9 cellular contexts compared by ENCODE assay signal in the genomic region with DNA sequence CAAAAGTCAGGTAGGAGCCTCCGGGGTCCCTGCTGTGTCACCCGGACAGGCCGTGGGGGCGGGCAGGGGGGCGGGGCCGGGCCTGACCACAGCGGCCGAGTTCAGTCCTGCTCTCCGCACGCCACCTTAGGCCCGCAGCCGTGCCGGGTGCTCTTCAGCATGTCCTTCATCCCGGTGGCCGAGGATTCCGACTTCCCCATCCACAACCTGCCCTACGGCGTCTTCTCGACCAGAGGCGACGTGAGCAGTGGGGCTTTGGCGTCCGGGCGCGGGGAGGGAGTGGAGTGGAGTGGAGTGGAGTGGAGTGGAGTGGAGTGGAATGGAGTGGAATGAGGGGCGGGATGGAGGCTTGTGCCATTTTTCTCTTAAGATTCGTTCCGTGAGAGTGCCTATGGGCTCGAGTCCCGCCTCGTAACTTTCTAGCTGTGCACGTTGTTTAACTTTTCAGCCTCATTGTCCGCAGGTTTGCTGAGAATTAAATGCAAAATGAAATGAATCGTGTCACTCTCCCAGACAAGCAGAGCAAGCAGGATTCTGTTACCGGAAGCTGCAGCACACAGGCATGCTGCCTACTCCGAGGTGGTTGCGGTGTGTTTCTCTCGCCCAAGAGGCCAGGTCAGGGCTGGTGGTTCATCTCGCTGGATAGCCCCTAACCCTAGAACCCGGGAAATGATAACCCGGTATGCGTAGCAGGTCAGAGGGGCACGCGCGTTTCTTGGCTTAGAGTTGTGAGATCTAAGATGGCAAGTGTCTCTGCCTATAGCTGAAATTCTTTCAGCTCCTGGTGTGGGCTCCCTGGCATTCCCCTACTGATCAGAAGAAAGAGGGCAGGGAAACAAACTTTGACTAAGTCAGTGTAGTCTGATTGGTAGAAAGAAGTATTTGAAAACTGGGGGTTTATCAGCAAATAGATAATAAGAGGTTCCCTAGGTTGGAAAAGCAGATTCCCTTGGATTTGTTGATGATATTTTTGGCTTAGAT. TPM values are rescaled to one million over a fixed set of nuclear protein-coding genes. Genes with fewer than 3 reads are reported as not detected.
DNase-seq lines count a peak whose midpoint lies in the region; ATAC-seq, FAIRE-seq and TF ChIP-seq lines count a peak whose summit lies in the region.
"Had no signal": no experiment of that assay in that cellular context is flagged by ENCODE, and none has a peak within 500 bp of the region (broad histone marks: within the 10 kb centered on the region; RNA-seq: fewer than 3 reads in every experiment).

A gene (plus strand): TSS at position 104 of the 981 bp plus-strand sequence. CDS start 56 bp downstream, at position 160.

- TSS peak; percentile 69 for BruUV-seq in HCT116 (replicated peaks; lab: Mats Ljungman, UMichigan)
- BruUV-seq in endothelial cell of umbilical vein (replicated peaks; lab: Mats Ljungman, UMichigan), result TSS peak; percentile 28

- peak; percentile 74 for FAIRE-seq in endothelial cell of umbilical vein (lab: Jason Lieb, UNC)
- FAIRE-seq: A204.1 had no signal

- peak within 1 kb of the TSS; percentile 72 for H2AFZ ChIP-seq in HCT116 (ENCODE audit: low read depth, low read length, poor library complexity, severe bottlenecking)
- peak within 1 kb of the TSS; percentile 99 for H2AFZ ChIP-seq in endothelial cell of umbilical vein (ENCODE audit: low read depth, low read length)

- peak within 1 kb of the TSS; percentile 60 to 74 for H3K4me3 ChIP-seq in HCT116 (replicated peaks in 1 of 2; ENCODE audit: low read depth in 1 of 2, low read length in 2 of 2)
- peak within 1 kb of the TSS; percentile 60 to 75 (median 69) for H3K4me3 ChIP-seq in endothelial cell of umbilical vein (replicated peaks in 1 of 3; ENCODE audit: insufficient read depth in 1 of 3, low read depth in 1 of 3, low read length in 3 of 3)
- peak within 1 kb of the TSS; percentile 66 for H3K4me3 ChIP-seq in mononuclear cell (ENCODE audit: low read length)
- H3K4me3 ChIP-seq in stomach smooth muscle (ENCODE audit: low read length in 2 of 2), result peak within 1 kb of the TSS; percentile 72 to 86

- H3K27me3 ChIP-seq in HCT116 (ENCODE audit: insufficient read depth, low read length), result no peaks in the 10 kb centered on the region
- H3K27me3 ChIP-seq in endothelial cell of umbilical vein (ENCODE audit: control insufficient read depth in 2 of 2, insufficient read depth in 2 of 2, low read length in 2 of 2), result peaks cover 0 to 2% of the 10 kb centered on the region in 2 experiments
- no peaks in the 10 kb centered on the region for H3K27me3 ChIP-seq in mononuclear cell (ENCODE audit: insufficient read depth, low read length)
- no peaks in the 10 kb centered on the region for H3K27me3 ChIP-seq in stomach smooth muscle (ENCODE audit: control insufficient read depth in 1 of 2, insufficient read depth in 2 of 2, low read length in 2 of 2)

- no peak for TF ChIP-seq RAD21 in HCT116 (IDR thresholded peaks at IDR 0.05; ENCODE audit: low read depth)

- CTCF ChIA-PET in HCT116 (lab: Charles Lee) (no interaction called here), endothelial cell of umbilical vein (lab: Charles Lee) (interaction anchor here (1.2 to 5.8 kb wide), 5 partner anchors 17 to 772 kb away, joined by 3 to 30 read pairs (median 5); no protein-coding TSS in a partner anchor)

- RAD21 ChIA-PET in HCT116 (lab: Charles Lee; ENCODE audit: low non-redundant PET in 1 of 2, low total read pairs in 2 of 2, uncharacterized antibody in 2 of 2, unreplicated experiment in 2 of 2), result interaction anchor here in 1 of 2 experiments (0.7 kb wide), 1 partner anchor 11 kb away, joined by 5 read pairs; no protein-coding TSS in a partner anchor

- H3K9ac ChIP-seq in HCT116 (ENCODE audit: low read length) (peak within 1 kb of the TSS; percentile 68), endothelial cell of umbilical vein (replicated peaks; ENCODE audit: extremely low read depth, insufficient read depth, low read length) (peak within 1 kb of the TSS; percentile 68), stomach smooth muscle (ENCODE audit: low read length in 2 of 2) (peak within 1 kb of the TSS; percentile 54 to 71)

- POLR2A ChIA-PET in HCT116 (lab: Charles Lee), result interaction anchor here (1.0 kb wide), 1 partner anchor 230 kb away, joined by 3 read pairs; no protein-coding TSS in a partner anchor
- POLR2A ChIA-PET in endothelial cell of umbilical vein (lab: Charles Lee), result no interaction called here

- TF ChIP-seq CTCF in HCT116 (IDR thresholded peaks at IDR 0.05 in 2 of 3, conservative IDR thresholded peaks at IDR 0.05 in 1 of 3; ENCODE audit: borderline replicate concordance in 1 of 3, insufficient read depth in 1 of 3, low read depth in 2 of 3, low read length in 2 of 3) (no peak), endothelial cell of umbilical vein (IDR thresholded peaks at IDR 0.05; ENCODE audit: extremely low read depth in 1 of 2, insufficient read depth in 1 of 2, low read depth in 1 of 2, low read length in 2 of 2) (no peak)

- ATAC-seq in HCT116, result peak; percentile 86

- H3K4me1 ChIP-seq in HCT116 (ENCODE audit: control insufficient read depth in 1 of 2, insufficient read depth in 2 of 2, low read length in 2 of 2), result peaks cover 12 to 25% of the 10 kb centered on the region in 2 experiments; a peak in 3 of 4 replicates
- H3K4me1 ChIP-seq in endothelial cell of umbilical vein (ENCODE audit: control insufficient read depth, extremely low read depth, insufficient read depth, low read length), result peaks cover 9% of the 10 kb centered on the region
- H3K4me1 ChIP-seq in mononuclear cell (ENCODE audit: insufficient read depth, low read length), result peaks cover 47% of the 10 kb centered on the region
- peaks cover 12% of the 10 kb centered on the region for H3K4me1 ChIP-seq in stomach smooth muscle (ENCODE audit: control insufficient read depth, insufficient read depth, low read length)

- H4K20me1 ChIP-seq in HCT116 (ENCODE audit: insufficient read depth), result no peaks in the 10 kb centered on the region
- H4K20me1 ChIP-seq in endothelial cell of umbilical vein (replicated peaks; ENCODE audit: control insufficient read depth, extremely low read depth, insufficient read depth, low read length), result no peaks in the 10 kb centered on the region

- peak within 1 kb of the TSS; percentile 94 for H3K4me2 ChIP-seq in HCT116 (ENCODE audit: low read length)
- peak within 1 kb of the TSS; percentile 72 for H3K4me2 ChIP-seq in endothelial cell of umbilical vein (ENCODE audit: insufficient read depth, low read length)

- DNase-seq in DMS 273 (lab: John Stamatoyannopoulos, UW; ENCODE audit: unreplicated experiment), result peak; percentile 70
- DNase-seq in DMS 273 treated with DMSO at 0.1 percent for 48 hours (lab: John Stamatoyannopoulos, UW), result no peak
- no peak for DNase-seq in HCT116 (ENCODE audit: low read depth, low spot score)
- peak; percentile 65 for DNase-seq in MV-4-11 (lab: John Stamatoyannopoulos, UW)
- peak; percentile 52 to 60 for DNase-seq in activated CD4-positive, alpha-beta T cell treated with anti-CD3 and anti-CD28 coated beads, Interleukin-2, amount 50 U/mL, for 48 hours
- DNase-seq in endothelial cell of umbilical vein (ENCODE audit: low read depth, low spot score), result peak; percentile 60

- H3K36me3 ChIP-seq in HCT116 (ENCODE audit: control insufficient read depth in 1 of 2, insufficient read depth in 2 of 2, low read length in 2 of 2) (no peaks in the 10 kb centered on the region), endothelial cell of umbilical vein (ENCODE audit: control insufficient read depth in 2 of 2, extremely low read depth in 1 of 2, insufficient read depth in 2 of 2, low read length in 2 of 2) (no peaks in the 10 kb centered on the region), stomach smooth muscle (ENCODE audit: control insufficient read depth in 2 of 2, insufficient read depth in 2 of 2, low read length in 2 of 2) (peaks cover 0 to 3% of the 10 kb centered on the region in 2 donors)

- H3K27ac ChIP-seq in HCT116 (ENCODE audit: low read depth, low read length) (peak within 1 kb of the TSS; percentile 29; the same call in 1 of the 2 replicates), endothelial cell of umbilical vein (ENCODE audit: insufficient read depth, low read depth, low read length) (peak within 1 kb of the TSS; percentile 27), stomach smooth muscle (ENCODE audit: low read length) (peak within 1 kb of the TSS; percentile 62)

- H3K9me2 ChIP-seq in HCT116 (ENCODE audit: insufficient read depth), result no peaks in the 10 kb centered on the region

- no peak for TF ChIP-seq POLR2A in HCT116 (IDR thresholded peaks at IDR 0.05; ENCODE audit: borderline replicate concordance, extremely low read depth, insufficient read depth, insufficient read length)
- TF ChIP-seq POLR2A in endothelial cell of umbilical vein (IDR thresholded peaks at IDR 0.05; ENCODE audit: low read depth, low read length), result no peak

- H3K9me3 ChIP-seq in HCT116 (ENCODE audit: control insufficient read depth in 1 of 2, insufficient read depth in 1 of 2, low read depth in 1 of 2, low read length in 2 of 2), result no peaks in the 10 kb centered on the region
- no peaks in the 10 kb centered on the region for H3K9me3 ChIP-seq in endothelial cell of umbilical vein (replicated peaks; ENCODE audit: control insufficient read depth, insufficient read depth, low read length)
- no peaks in the 10 kb centered on the region for H3K9me3 ChIP-seq in mononuclear cell (ENCODE audit: low read depth, low read length)
- no peaks in the 10 kb centered on the region for H3K9me3 ChIP-seq in stomach smooth muscle (ENCODE audit: control insufficient read depth in 2 of 2, low read length in 2 of 2)

- H3K79me2 ChIP-seq in HCT116 (ENCODE audit: insufficient read depth, low read length), result no peaks in the 10 kb centered on the region
- no peaks in the 10 kb centered on the region for H3K79me2 ChIP-seq in endothelial cell of umbilical vein (ENCODE audit: control insufficient read depth, insufficient read depth, low read length)

- intact Hi-C loops in HCT116 (cut with micrococcal nuclease) (loop anchor here (5.0 kb wide), 1 partner anchor 81 kb away; no protein-coding TSS in a partner anchor), endothelial cell of umbilical vein (cut with micrococcal nuclease) (loop anchor here (1.0 to 2.0 kb wide), 4 partner anchors 30 to 230 kb away; no protein-coding TSS in a partner anchor)

- no peaks in the 10 kb centered on the region for H3K9me1 ChIP-seq in endothelial cell of umbilical vein (replicated peaks; ENCODE audit: control insufficient read depth, extremely low read depth, insufficient read depth, low read length)

- dilution Hi-C loops in endothelial cell of umbilical vein (cut with MboI; ENCODE audit: extremely low pct_ligation_motif_present, low sequenced_read_pairs), result no loop called here

RNA-seq across cellular contexts. Expression of the gene that starts here (rescaled TPM):
- 20.0 TPM for total RNA-seq in HCT116 (2021; ENCODE audit: unreplicated experiment)
- 18.3 and 21.3 TPM in 2 replicates for polyA plus RNA-seq in HCT116 (2012)
- total RNA-seq in endothelial cell of umbilical vein, result 18.2 and 18.9 TPM in 2 replicates
- polyA plus RNA-seq in endothelial cell of umbilical vein, result 18.7 TPM in 2 replicates
- polyA plus RNA-seq in endothelial cell of umbilical vein (2011; cell fraction: cytosol; rRNA removed), result 17.0 and 19.5 TPM in 2 replicates
- polyA plus RNA-seq in endothelial cell of umbilical vein (2011; cell fraction: nucleus; rRNA removed), result 29.3 and 32.7 TPM in 2 replicates
- polyA plus RNA-seq in endothelial cell of umbilical vein (2012), result 28.3 and 37.5 TPM in 2 replicates
- polyA minus RNA-seq in endothelial cell of umbilical vein, result 24.5 and 25.4 TPM in 2 replicates
- polyA minus RNA-seq in endothelial cell of umbilical vein (2011; cell fraction: cytosol; rRNA and poly(A)+ RNA removed), result 9.1 TPM
- polyA minus RNA-seq in endothelial cell of umbilical vein (2011; cell fraction: nucleus; rRNA and poly(A)+ RNA removed), result 7.3 and 7.6 TPM in 2 replicates
- total RNA-seq in mononuclear cell, result 4.8 TPM

Comparison
In these comparisons a context has a peak if more than half of its experiments do, and no peak if none do; other contexts are left out.
1. DNase-seq: peak in DMS 273 (single experiment), MV-4-11 (single experiment), activated CD4-positive, alpha-beta T cell treated with anti-CD3 and anti-CD28 coated beads, Interleukin-2, amount 50 U/mL, for 48 hours (2 of 2) and endothelial cell of umbilical vein (single experiment); none in DMS 273 treated with DMSO at 0.1 percent for 48 hours (single experiment) and HCT116 (single experiment).
2. Peak in every context shown above with its lines, with median percentiles within 50 percentile points of each other: H3K27ac ChIP-seq, H3K4me3 ChIP-seq and H3K9ac ChIP-seq.